Comparison of ENCODE assay signal across 8 cellular contexts in genomic region chr6:25991785-25992412, GRCh38. TPM values are rescaled to one million over a fixed set of nuclear protein-coding genes. Genes with fewer than 3 reads are reported as not detected.
A peak's percentile ranks its signal among the peaks of the same experiment; 100 is the strongest.
DNase-seq lines count a peak whose midpoint lies in the region; ATAC-seq and TF ChIP-seq lines count a peak whose summit lies in the region.

No MANE protein-coding gene starts in this region.

- H3K4me1 Mint-ChIP-seq in activated CD4-positive, alpha-beta memory T cell treated with anti-CD3 and anti-CD28 coated beads, Interleukin-2, amount 10 ng/mL, durations not matched to agents 7 days and 5 days = peaks cover 30% of the 10 kb centered on the region

- peak overlapping the region; percentile 97 for H3K4me3 Mint-ChIP-seq in activated CD4-positive, alpha-beta memory T cell treated with anti-CD3 and anti-CD28 coated beads, Interleukin-2, amount 10 ng/mL, durations not matched to agents 7 days and 5 days

- peak; percentile 53 for DNase-seq in AG10803 (ENCODE audit: low read depth)
- DNase-seq in NCI-H526 treated with DMSO at 0.1 percent for 48 hours (lab: John Stamatoyannopoulos, UW) = peak; percentile 53
- DNase-seq in activated CD4-positive, alpha-beta memory T cell treated with anti-CD3 and anti-CD28 coated beads, Interleukin-2, amount 10 ng/mL, durations not matched to agents 7 days and 5 days = peak; percentile 55
- peak; percentile 11 for DNase-seq in effector CD4-positive, alpha-beta T cell
- peak; percentile 91 for DNase-seq in lower lobe of right lung
- DNase-seq in stimulated activated CD4-positive, alpha-beta T cell treated with anti-CD3 and anti-CD28 coated beads, Interleukin-4, amount 100 ng/mL, for 4 hours = peak; percentile 9 to 19

- peaks cover 14% of the 10 kb centered on the region for H3K36me3 ChIP-seq in lower lobe of right lung

- intact Hi-C loops in lower lobe of right lung (cut with DNase I) = no loop called here

- H3K9me3 ChIP-seq in lower lobe of right lung = no peaks in the 10 kb centered on the region

- no peaks in the 10 kb centered on the region for H3K9me3 Mint-ChIP-seq in activated CD4-positive, alpha-beta memory T cell treated with anti-CD3 and anti-CD28 coated beads, Interleukin-2, amount 10 ng/mL, durations not matched to agents 7 days and 5 days

- H3K27me3 Mint-ChIP-seq in activated CD4-positive, alpha-beta memory T cell treated with anti-CD3 and anti-CD28 coated beads, Interleukin-2, amount 10 ng/mL, durations not matched to agents 7 days and 5 days = no peaks in the 10 kb centered on the region

- H3K27ac Mint-ChIP-seq in activated CD4-positive, alpha-beta memory T cell treated with anti-CD3 and anti-CD28 coated beads, Interleukin-2, amount 10 ng/mL, durations not matched to agents 7 days and 5 days = peak overlapping the region; percentile 78

- H3K4me3 ChIP-seq in AG10803 (ENCODE audit: low read length) (peak overlapping the region; percentile 66), lower lobe of right lung (peak overlapping the region; percentile 65)

- H3K27ac ChIP-seq in lower lobe of right lung = peak overlapping the region; percentile 94

- peaks cover 21% of the 10 kb centered on the region for H3K36me3 Mint-ChIP-seq in activated CD4-positive, alpha-beta memory T cell treated with anti-CD3 and anti-CD28 coated beads, Interleukin-2, amount 10 ng/mL, durations not matched to agents 7 days and 5 days (ENCODE audit: low read depth)

- CTCF ChIA-PET in activated CD4-positive, alpha-beta memory T cell treated with anti-CD3 and anti-CD28 coated beads, Interleukin-2, amount 10 ng/mL, durations not matched to agents 7 days and 5 days (lab: Charles Lee) = interaction anchor here (0.6 to 5.8 kb wide), 27 partner anchors 8 to 853 kb away, joined by 3 to 114 read pairs (median 8); partner anchors contain the start of gene TRIM38

- H3K27me3 ChIP-seq in lower lobe of right lung (ENCODE audit: low read depth) = no peaks in the 10 kb centered on the region

- peaks cover 23% of the 10 kb centered on the region for H3K4me1 ChIP-seq in lower lobe of right lung

- ATAC-seq in GM19035 (IDR thresholded peaks at IDR 0.05; ENCODE audit: unreplicated experiment) (peak; percentile 49), HG03175 (IDR thresholded peaks at IDR 0.05; ENCODE audit: unreplicated experiment) (peak; percentile 60), lower lobe of right lung (peak; percentile 84 to 86)

- TF ChIP-seq CTCF in AG10803 (conservative IDR thresholded peaks at IDR 0.05; ENCODE audit: low read length) (no peak), lower lobe of right lung (IDR thresholded peaks at IDR 0.05) (no peak)

- POLR2A ChIA-PET in activated CD4-positive, alpha-beta memory T cell treated with anti-CD3 and anti-CD28 coated beads, Interleukin-2, amount 10 ng/mL, durations not matched to agents 7 days and 5 days (lab: Charles Lee) = interaction anchor here (0.7 to 3.6 kb wide), 22 partner anchors 8 to 274 kb away, joined by 3 to 56 read pairs (median 5); partner anchors contain the start of gene TRIM38

RNA-seq across cellular contexts. Expression of gene TRIM38, which starts 29.3 kb away (rescaled TPM):
- 10 to 100 TPM; 32.6 to 33.5 TPM for total RNA-seq in activated CD4-positive, alpha-beta memory T cell treated with anti-CD3 and anti-CD28 coated beads, Interleukin-2, amount 10 ng/mL, durations not matched to agents 7 days and 5 days
- 23.0 TPM for total RNA-seq in lower lobe of right lung

Comparison
In these comparisons a context has a peak if more than half of its experiments do, and no peak if none do; other contexts are left out.
1. Peak in every context shown above with its lines: DNase-seq, ATAC-seq, H3K4me3 ChIP-seq and H3K27ac ChIP-seq.
2. DNase-seq: peak in every context shown above with its lines; median percentile 91 in lower lobe of right lung; 55 in activated CD4-positive, alpha-beta memory T cell treated with anti-CD3 and anti-CD28 coated beads, Interleukin-2, amount 10 ng/mL, durations not matched to agents 7 days and 5 days; 53 in AG10803; 53 in NCI-H526 treated with DMSO at 0.1 percent for 48 hours; 14 in stimulated activated CD4-positive, alpha-beta T cell treated with anti-CD3 and anti-CD28 coated beads, Interleukin-4, amount 100 ng/mL, for 4 hours; 11 in effector CD4-positive, alpha-beta T cell.